31 cellular contexts compared by ENCODE assay signal in the genomic region with DNA sequence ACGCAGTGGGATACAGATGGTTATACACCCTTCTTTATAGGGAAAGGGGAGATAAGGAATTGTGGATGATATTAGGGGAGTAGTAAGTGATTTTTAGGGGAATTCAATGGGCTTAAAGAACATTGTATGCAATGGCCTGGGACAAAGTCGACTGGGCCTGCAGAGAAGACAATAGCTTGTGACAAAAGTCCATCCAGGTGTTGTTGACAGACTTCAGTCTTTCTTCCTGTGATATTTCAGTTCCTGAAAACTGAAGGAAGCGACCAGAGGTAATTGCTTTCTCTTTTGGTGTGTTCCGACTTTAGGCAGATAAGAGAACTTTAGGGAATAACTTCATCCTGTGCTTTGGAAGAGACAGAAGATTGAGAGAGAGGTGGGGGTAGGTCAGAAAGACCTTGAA.
"Had no signal": no experiment of that assay in that cellular context is flagged by ENCODE, and none has a peak within 500 bp of the region (broad histone marks: within the 10 kb centered on the region; RNA-seq: fewer than 3 reads in every experiment).

No MANE protein-coding gene starts in this region.

- H3K4me1 Mint-ChIP-seq: activated B cell treated with CpG ODN at 0.5 μM for 24 hours; activated naive CD4-positive, alpha-beta T cell treated with anti-CD3 and anti-CD28 coated beads, Interleukin-2, amount 50 U/mL, for 24 hours; activated naive CD8-positive, alpha-beta T cell treated with anti-CD3 and anti-CD28 coated beads for 36 hours; activated naive CD8-positive, alpha-beta T cell treated with anti-CD3 and anti-CD28 coated beads, Interleukin-2, amount 50 U/mL, for 24 hours; activated T-helper 17 cell treated with anti-CD3 and anti-CD28 coated beads, Interleukin-2, amount 50 U/mL, for 72 hours; T-helper 17 cell had no signal

- H3K9me3 ChIP-seq: adrenal gland, body of pancreas, colonic mucosa, esophagus muscularis mucosa, gastroesophageal sphincter had no signal

- H3K36me3 ChIP-seq: adrenal gland, colonic mucosa, esophagus muscularis mucosa, gastroesophageal sphincter, WERI-Rb-1 had no signal

- H3K27ac ChIP-seq: adrenal gland, colonic mucosa, esophagus muscularis mucosa, gastroesophageal sphincter, WERI-Rb-1 had no signal

- H3K4me1 ChIP-seq: body of pancreas, colonic mucosa, esophagus muscularis mucosa, gastroesophageal sphincter had no signal

- H3K27ac Mint-ChIP-seq: activated B cell treated with CpG ODN at 0.5 μM for 24 hours; activated CD8-positive, alpha-beta T cell treated with anti-CD3 and anti-CD28 coated beads for 36 hours; activated naive CD4-positive, alpha-beta T cell treated with anti-CD3 and anti-CD28 coated beads for 36 hours; activated naive CD4-positive, alpha-beta T cell treated with anti-CD3 and anti-CD28 coated beads, Interleukin-2, amount 50 U/mL, for 24 hours; activated naive CD8-positive, alpha-beta T cell treated with anti-CD3 and anti-CD28 coated beads for 36 hours; activated naive CD8-positive, alpha-beta T cell treated with anti-CD3 and anti-CD28 coated beads, Interleukin-2, amount 50 U/mL, for 24 hours; activated T-helper 17 cell treated with anti-CD3 and anti-CD28 coated beads, Interleukin-2, amount 50 U/mL, for 72 hours; T-helper 17 cell; T-helper 2 cell treated with Interferon-gamma antibody and Interleukin-4, amounts not matched to agents 5 μg/mL and 100 μg/mL, for 36 hours had no signal

- H3K27me3 ChIP-seq: adrenal gland, body of pancreas, colonic mucosa, esophagus muscularis mucosa, gastroesophageal sphincter had no signal

- H3K9me3 Mint-ChIP-seq: activated B cell treated with CpG ODN at 0.5 μM for 24 hours; activated CD8-positive, alpha-beta T cell treated with anti-CD3 and anti-CD28 coated beads for 36 hours; activated naive CD4-positive, alpha-beta T cell treated with anti-CD3 and anti-CD28 coated beads for 36 hours; activated naive CD4-positive, alpha-beta T cell treated with anti-CD3 and anti-CD28 coated beads, Interleukin-2, amount 50 U/mL, for 24 hours; activated naive CD8-positive, alpha-beta T cell treated with anti-CD3 and anti-CD28 coated beads for 36 hours; activated naive CD8-positive, alpha-beta T cell treated with anti-CD3 and anti-CD28 coated beads, Interleukin-2, amount 50 U/mL, for 24 hours; activated T-cell treated with anti-CD3 and anti-CD28 coated beads, Interleukin-2, amount 50 U/mL, for 4 hours; T-helper 2 cell treated with Interferon-gamma antibody and Interleukin-4, amounts not matched to agents 5 μg/mL and 100 μg/mL, for 36 hours had no signal

- H3K36me3 Mint-ChIP-seq: activated naive CD4-positive, alpha-beta T cell treated with anti-CD3 and anti-CD28 coated beads, Interleukin-2, amount 50 U/mL, for 24 hours; activated naive CD8-positive, alpha-beta T cell treated with anti-CD3 and anti-CD28 coated beads for 36 hours had no signal

- ATAC-seq: activated CD4-positive, CD25-positive, alpha-beta regulatory T cell treated with anti-CD3 and anti-CD28 coated beads, Interleukin-2, amount 50 U/mL, for 24 hours; activated CD8-positive, alpha-beta T cell treated with anti-CD3 and anti-CD28 coated beads for 36 hours; activated naive CD8-positive, alpha-beta T cell treated with anti-CD3 and anti-CD28 coated beads, Interleukin-2, amount 50 U/mL, for 24 hours; activated T-cell treated with anti-CD3 and anti-CD28 coated beads, Interleukin-2, amount 50 U/mL, for 4 hours; activated T-helper 17 cell treated with anti-CD3 and anti-CD28 coated beads, Interleukin-2, amount 50 U/mL, for 72 hours; body of pancreas; gastroesophageal sphincter; T-helper 17 cell had no signal

- H3K4me3 Mint-ChIP-seq: activated B cell treated with CpG ODN at 0.5 μM for 24 hours; activated CD8-positive, alpha-beta T cell treated with anti-CD3 and anti-CD28 coated beads for 36 hours; activated naive CD4-positive, alpha-beta T cell treated with anti-CD3 and anti-CD28 coated beads for 36 hours; activated naive CD4-positive, alpha-beta T cell treated with anti-CD3 and anti-CD28 coated beads, Interleukin-2, amount 50 U/mL, for 24 hours; activated naive CD8-positive, alpha-beta T cell treated with anti-CD3 and anti-CD28 coated beads for 36 hours; activated naive CD8-positive, alpha-beta T cell treated with anti-CD3 and anti-CD28 coated beads, Interleukin-2, amount 50 U/mL, for 24 hours; activated T-cell treated with anti-CD3 and anti-CD28 coated beads, Interleukin-2, amount 50 U/mL, for 4 hours; activated T-helper 17 cell treated with anti-CD3 and anti-CD28 coated beads, Interleukin-2, amount 50 U/mL, for 72 hours; T-helper 17 cell; T-helper 2 cell treated with Interferon-gamma antibody and Interleukin-4, amounts not matched to agents 5 μg/mL and 100 μg/mL, for 36 hours had no signal

- DNase-seq: activated B cell treated with CpG ODN at 0.5 μM for 24 hours; activated CD4-positive, alpha-beta T cell treated with anti-CD3 and anti-CD28 coated beads for 48 hours; activated CD4-positive, alpha-beta T cell treated with anti-CD3 and anti-CD28 coated beads, Interleukin-2, amount 50 U/mL, for 1 hour; activated CD4-positive, alpha-beta T cell treated with anti-CD3 and anti-CD28 coated beads, Interleukin-2, amount 50 U/mL, for 48 hours; activated CD8-positive, alpha-beta memory T cell treated with anti-CD3 and anti-CD28 coated beads for 24 hours; activated CD8-positive, alpha-beta T cell treated with anti-CD3 and anti-CD28 coated beads for 36 hours; activated effector memory CD4-positive, alpha-beta T cell treated with Interleukin-2 at 50 U/mL for 16 hours; activated gamma-delta T cell treated with Interleukin-2 at 50 U/mL for 16 hours; activated naive CD4-positive, alpha-beta T cell treated with anti-CD3 and anti-CD28 coated beads for 36 hours; activated naive CD8-positive, alpha-beta T cell treated with anti-CD3 and anti-CD28 coated beads for 36 hours; activated naive CD8-positive, alpha-beta T cell treated with anti-CD3 and anti-CD28 coated beads, Interleukin-2, amount 50 U/mL, for 24 hours; activated T-cell treated with anti-CD3 and anti-CD28 coated beads, Interleukin-2, amount 50 U/mL, for 4 hours; adrenal gland; amygdala; aorta; body of pancreas; central memory CD4-positive, alpha-beta T cell; cerebellar nuclear complex; colonic mucosa; effector CD8-positive, alpha-beta T cell; foreskin melanocyte; T-helper 1 cell; T-helper 17 cell; T1000; WERI-Rb-1 had no signal

- H3K4me3 ChIP-seq: adrenal gland, body of pancreas, colonic mucosa, esophagus muscularis mucosa, gastroesophageal sphincter had no signal

- H3K27me3 Mint-ChIP-seq: activated naive CD4-positive, alpha-beta T cell treated with anti-CD3 and anti-CD28 coated beads, Interleukin-2, amount 50 U/mL, for 24 hours; activated naive CD8-positive, alpha-beta T cell treated with anti-CD3 and anti-CD28 coated beads, Interleukin-2, amount 50 U/mL, for 24 hours had no signal
